2 cellular contexts compared by ENCODE assay signal in genomic region chr14:69241577-69241976, GRCh38.
TF ChIP-seq lines count a peak whose summit lies in the region.

No MANE protein-coding gene starts in this region.

TF ChIP-seq in HCT116, 20 proteins besides CTCF, POLR2A, EP300 and RAD21:
- TF ChIP-seq JUND (IDR thresholded peaks at IDR 0.05) (no peak), ATF3 (IDR thresholded peaks at IDR 0.05) (no peak), POLR2AphosphoS5 (IDR thresholded peaks at IDR 0.05; ENCODE audit: low read depth, low read length) (no peak), YY1 (IDR thresholded peaks at IDR 0.05; ENCODE audit: extremely low read depth, insufficient replicate concordance, low read depth, low read length) (no peak), MAX (IDR thresholded peaks at IDR 0.05) (no peak), ELF1 (IDR thresholded peaks at IDR 0.05; ENCODE audit: borderline replicate concordance, low read depth) (no peak), SP1 (IDR thresholded peaks at IDR 0.05; ENCODE audit: low read depth) (no peak), ZFX (IDR thresholded peaks at IDR 0.05) (no peak), SRF (IDR thresholded peaks at IDR 0.05; ENCODE audit: low read depth) (no peak), EZH2phosphoT487 (IDR thresholded peaks at IDR 0.05; ENCODE audit: borderline replicate concordance) (no peak), ZNF274 (IDR thresholded peaks at IDR 0.05; ENCODE audit: low read depth, low read length) (no peak), CBX3 (IDR thresholded peaks at IDR 0.05; ENCODE audit: low read depth) (no peak), EGR1 (IDR thresholded peaks at IDR 0.05; ENCODE audit: low read depth) (no peak), ZBTB33 (IDR thresholded peaks at IDR 0.05; ENCODE audit: extremely low read depth, insufficient replicate concordance, low read length) (no peak), CEBPB (IDR thresholded peaks at IDR 0.05; ENCODE audit: low read depth) (no peak), SIN3A (IDR thresholded peaks at IDR 0.05; ENCODE audit: low read depth) (no peak), EZH2 (IDR thresholded peaks at IDR 0.05) (no peak), FOSL1 (IDR thresholded peaks at IDR 0.05; ENCODE audit: low read depth) (no peak)

TF ChIP-seq in K562, 482 proteins besides CTCF, POLR2A, EP300 and RAD21 (continued from another document):
- TF ChIP-seq RFX5 (IDR thresholded peaks at IDR 0.05; ENCODE audit: low read depth, low read length) (no peak), KAT2B (IDR thresholded peaks at IDR 0.05; ENCODE audit: low read depth, low read length) (no peak), AFF1 (IDR thresholded peaks at IDR 0.05; ENCODE audit: low read depth in 1 of 2, partially characterized antibody in 2 of 2) (peak in 1 of 2 experiments; percentile 73), ADNP (tag; IDR thresholded peaks at IDR 0.05) (no peak), IRF2 (CRISPR knock-in tag; IDR thresholded peaks at IDR 0.05) (no peak), ELF1 (tag; IDR thresholded peaks at IDR 0.05) (no peak), CHD2 (IDR thresholded peaks at IDR 0.05; ENCODE audit: low read depth, low read length) (no peak), ETS1 (conservative IDR thresholded peaks at IDR 0.05; ENCODE audit: control insufficient read depth, low read depth, low read length) (no peak), PBX2 (CRISPR knock-in tag; IDR thresholded peaks at IDR 0.05; ENCODE audit: low read depth) (no peak), PBX2 (tag; conservative IDR thresholded peaks at IDR 0.05; ENCODE audit: low read depth) (no peak), NR2C1 (IDR thresholded peaks at IDR 0.05) (no peak), NR2C1 (tag; IDR thresholded peaks at IDR 0.05) (0 out of 2 replicates have a peak, but pooled peaks have one; percentile 32), BACH1 (tag; IDR thresholded peaks at IDR 0.05) (no peak), MTA2 (IDR thresholded peaks at IDR 0.05; ENCODE audit: low read depth) (no peak), SPI1 (IDR thresholded peaks at IDR 0.05; ENCODE audit: borderline replicate concordance, low read depth, low read length) (no peak), ZBED1 (IDR thresholded peaks at IDR 0.05) (no peak), POLR3G (IDR thresholded peaks at IDR 0.05; ENCODE audit: extremely low read depth, insufficient read length, insufficient replicate concordance) (no peak)
